In genomic region chr1:47683402-47683801, GRCh38 we compare ENCODE assay signal across 27 cellular contexts.
DNase-seq lines count a peak whose midpoint lies in the region; ATAC-seq and TF ChIP-seq lines count a peak whose summit lies in the region.
"Had no signal": no experiment of that assay in that cellular context is flagged by ENCODE, and none has a peak within 500 bp of the region (broad histone marks: within the 10 kb centered on the region; RNA-seq: fewer than 3 reads in every experiment).

No MANE protein-coding gene starts in this region.

- H3K9me3 Mint-ChIP-seq in nephron = no peaks in the 10 kb centered on the region
- H3K9me3 Mint-ChIP-seq: CD4-positive, alpha-beta T cell; IgD-negative memory B cell had no signal

- WGBS in mammary epithelial cell (ENCODE audit: low coverage, missing lambda C conversion rate) = 74% methylated on average over 3 of the region's 3 CpGs

- H3K27me3 ChIP-seq in Panc1 (ENCODE audit: control insufficient read depth, insufficient read depth, low read length) (no peaks in the 10 kb centered on the region), mammary epithelial cell (ENCODE audit: insufficient read depth, low read length) (no peaks in the 10 kb centered on the region)
- H3K27me3 ChIP-seq: BLaER1 treated with 17β-estradiol and CSF1 and Interleukin-3, amounts not matched to agents 10 nM and 100 nM had no signal

- no peak for ATAC-seq in Panc1
- no peak for ATAC-seq in GM21737 (IDR thresholded peaks at IDR 0.05; ENCODE audit: unreplicated experiment)
- ATAC-seq: A549, GM12878, HCT116 had no signal

- CTCF ChIA-PET in Panc1 (lab: Charles Lee) (no interaction called here), mammary epithelial cell (lab: Charles Lee; ENCODE audit: low non-redundant PET) (no interaction called here)

- no peaks in the 10 kb centered on the region for H3K36me3 Mint-ChIP-seq in nephron (ENCODE audit: low read depth)
- H3K36me3 Mint-ChIP-seq: IgD-negative memory B cell had no signal

- in situ Hi-C loops in Panc1 (cut with HindIII; ENCODE audit: low pct_unique_long_range_greater_than_20kb, low sequenced_read_pairs) (no loop called here), mammary epithelial cell (cut with MboI; ENCODE audit: low sequenced_read_pairs in 2 of 2) (no loop called here)

- intact Hi-C loops in Panc1 (cut with micrococcal nuclease; ENCODE audit: unreplicated experiment) (no loop called here), mammary epithelial cell (cut with micrococcal nuclease) (no loop called here)

- H2AFZ ChIP-seq in mammary epithelial cell (ENCODE audit: low read depth, low read length) = no peak overlapping the region

- H3K4me3 Mint-ChIP-seq in nephron = no peak overlapping the region
- H3K4me3 Mint-ChIP-seq: CD4-positive, alpha-beta T cell; IgD-negative memory B cell had no signal

- no TSS peak for BruUV-seq in Panc1 (replicated peaks; lab: Mats Ljungman, UMichigan)
- no TSS peak for BruUV-seq in mammary epithelial cell (replicated peaks; lab: Mats Ljungman, UMichigan)

- H3K4me3 ChIP-seq in Panc1 (ENCODE audit: low read depth in 2 of 2, low read length in 2 of 2) (no peak overlapping the region), mammary epithelial cell (replicated peaks in 1 of 3; ENCODE audit: insufficient read depth in 1 of 3, low read depth in 2 of 3, low read length in 3 of 3) (no peak overlapping the region)
- H3K4me3 ChIP-seq: A549; BLaER1 treated with 17β-estradiol and CSF1 and Interleukin-3, amounts not matched to agents 10 nM and 100 nM; GM12878; SK-N-MC had no signal

- peak overlapping the region; percentile 29 to 56 (median 37) for H3K27ac Mint-ChIP-seq in nephron
- H3K27ac Mint-ChIP-seq: CD4-positive, alpha-beta T cell; IgD-negative memory B cell had no signal

- peaks cover 70% of the 10 kb centered on the region for H3K4me1 Mint-ChIP-seq in nephron

- H3K27ac ChIP-seq in Panc1 (ENCODE audit: low read length) (peak overlapping the region; percentile 39; the same call in 1 of the 2 replicates), mammary epithelial cell (ENCODE audit: insufficient read depth, low read depth, low read length) (no peak overlapping the region)
- H3K27ac ChIP-seq: A549; BLaER1 treated with 17β-estradiol and CSF1 and Interleukin-3, amounts not matched to agents 10 nM and 100 nM; HL-60; KMS-11; SK-N-MC had no signal

- H4K20me1 ChIP-seq in mammary epithelial cell (ENCODE audit: insufficient read depth, low read length) = no peaks in the 10 kb centered on the region

- no peak overlapping the region for H3K4me2 ChIP-seq in mammary epithelial cell (ENCODE audit: insufficient read depth, low read depth, low read length)
- H3K4me2 ChIP-seq: A549; BLaER1 treated with 17β-estradiol and CSF1 and Interleukin-3, amounts not matched to agents 10 nM and 100 nM; KMS-11 had no signal

- peaks cover 49% of the 10 kb centered on the region for H3K4me1 ChIP-seq in Panc1 (ENCODE audit: control insufficient read depth, insufficient read depth, low read length)
- no peaks in the 10 kb centered on the region for H3K4me1 ChIP-seq in mammary epithelial cell (ENCODE audit: insufficient read depth, low read length)

- dilution Hi-C loops in mammary epithelial cell (cut with HindIII; ENCODE audit: low sequenced_read_pairs) = no loop called here

- H3K27me3 Mint-ChIP-seq in nephron (ENCODE audit: low read depth) = peaks cover 20% of the 10 kb centered on the region

- H3K36me3 ChIP-seq in Panc1 (ENCODE audit: control insufficient read depth, insufficient read depth, low read length) (no peaks in the 10 kb centered on the region), mammary epithelial cell (ENCODE audit: insufficient read depth, low read length) (no peaks in the 10 kb centered on the region)
- H3K36me3 ChIP-seq: BLaER1 treated with 17β-estradiol and CSF1 and Interleukin-3, amounts not matched to agents 10 nM and 100 nM had no signal

- no peak overlapping the region for H3K9ac ChIP-seq in mammary epithelial cell (ENCODE audit: insufficient read depth, low read length)
- H3K9ac ChIP-seq: BLaER1 treated with 17β-estradiol and CSF1 and Interleukin-3, amounts not matched to agents 10 nM and 100 nM; KMS-11 had no signal

- TF ChIP-seq CTCF in Panc1 (IDR thresholded peaks at IDR 0.05) (no peak), nephron (IDR thresholded peaks at IDR 0.05; ENCODE audit: unreplicated experiment in 3 of 3) (no peak), mammary epithelial cell (conservative IDR thresholded peaks at IDR 0.05 in 1 of 2, IDR thresholded peaks at IDR 0.05 in 1 of 2; ENCODE audit: extremely low read depth in 1 of 2, insufficient read depth in 1 of 2, low read depth in 1 of 2, low read length in 2 of 2) (no peak)

- DNase-seq in Panc1 (ENCODE audit: low read depth, low spot score) = no peak
- peak; percentile 4 for DNase-seq in islet precursor cell
- peak; percentile 5 for DNase-seq in stimulated activated CD8-positive, alpha-beta memory T cell treated with anti-CD3 and anti-CD28 coated beads, Interleukin-4, amount 100 ng/mL, for 48 hours
- DNase-seq in GF-D8 (lab: John Stamatoyannopoulos, UW) = no peak
- no peak for DNase-seq in mammary epithelial cell
- DNase-seq: AML-193; CD4-positive, alpha-beta T cell; DMS53; MM.1S; NCI-H1048; NCI-H1417; NCI-H1694; NCI-H2029 treated with DMSO at 0.1 percent for 48 hours; NCI-H2227 treated with DMSO at 0.1 percent for 48 hours; NCI-H510A; NCI-H69; SHP77 treated with DMSO at 0.1 percent for 48 hours had no signal

- H3K9me3 ChIP-seq in Panc1 (ENCODE audit: control insufficient read depth, insufficient read depth, low read depth, low read length) (no peaks in the 10 kb centered on the region), mammary epithelial cell (replicated peaks; ENCODE audit: insufficient read depth, low read length) (no peaks in the 10 kb centered on the region)
- H3K9me3 ChIP-seq: A549; BLaER1 treated with 17β-estradiol and CSF1 and Interleukin-3, amounts not matched to agents 10 nM and 100 nM had no signal

- POLR2A ChIA-PET in Panc1 (lab: Charles Lee) = no interaction called here

- H3K79me2 ChIP-seq in mammary epithelial cell (ENCODE audit: insufficient read depth, low read length) = no peaks in the 10 kb centered on the region

Comparison
In these comparisons a context has a peak if more than half of its experiments do, and no peak if none do; other contexts are left out.
1. DNase-seq: peak in islet precursor cell (single experiment) and stimulated activated CD8-positive, alpha-beta memory T cell treated with anti-CD3 and anti-CD28 coated beads, Interleukin-4, amount 100 ng/mL, for 48 hours (single experiment); none in Panc1 (single experiment), GF-D8 (single experiment) and mammary epithelial cell (single experiment).